ENCODE assay signal across 8 cellular contexts in genomic region chr19:4639531-4640246, GRCh38. TPM values are rescaled to one million over a fixed set of nuclear protein-coding genes. Genes with fewer than 3 reads are reported as not detected.
A peak's percentile ranks its signal among the peaks of the same experiment; 100 is the strongest.
DNase-seq lines count a peak whose midpoint lies in the region; ATAC-seq and TF ChIP-seq lines count a peak whose summit lies in the region.

No MANE protein-coding gene starts in this region.

- peak overlapping the region; percentile 84 for H3K4me3 ChIP-seq in left ventricle myocardium inferior
- peak overlapping the region; percentile 84 for H3K4me3 ChIP-seq in skeletal muscle satellite cell (ENCODE audit: low read length)

- peak overlapping the region; percentile 100 for H3K4me2 ChIP-seq in skeletal muscle satellite cell (ENCODE audit: low read length)

- CTCF ChIA-PET in activated CD8-positive, alpha-beta T cell treated with anti-CD3 and anti-CD28 coated beads for 36 hours (lab: Charles Lee), result interaction anchor here (1.0 to 1.3 kb wide), 3 partner anchors 11 to 117 kb away, joined by 3 to 4 read pairs (median 3); no protein-coding TSS in a partner anchor

- H3K4me1 Mint-ChIP-seq in activated CD8-positive, alpha-beta T cell treated with anti-CD3 and anti-CD28 coated beads for 36 hours (ENCODE audit: low read depth), result peaks cover 31% of the 10 kb centered on the region

- POLR2A ChIA-PET in activated CD8-positive, alpha-beta T cell treated with anti-CD3 and anti-CD28 coated beads for 36 hours (lab: Charles Lee), result interaction anchor here (0.7 to 1.2 kb wide), 4 partner anchors 11 to 63 kb away, joined by 3 to 5 read pairs (median 4); no protein-coding TSS in a partner anchor

- intact Hi-C loops in activated CD8-positive, alpha-beta T cell treated with anti-CD3 and anti-CD28 coated beads for 36 hours (cut with micrococcal nuclease), result loop anchor here (5.0 kb wide), 1 partner anchor 62 kb away; no protein-coding TSS in a partner anchor
- intact Hi-C loops in left ventricle myocardium inferior (cut with micrococcal nuclease), result loop anchor here (5.0 kb wide), 1 partner anchor 62 kb away; no protein-coding TSS in a partner anchor

- H3K4me3 Mint-ChIP-seq in activated CD8-positive, alpha-beta T cell treated with anti-CD3 and anti-CD28 coated beads for 36 hours, result peak overlapping the region; percentile 98

- H3K27ac Mint-ChIP-seq in activated CD8-positive, alpha-beta T cell treated with anti-CD3 and anti-CD28 coated beads for 36 hours, result peak overlapping the region; percentile 86

- H3K36me3 ChIP-seq in left ventricle myocardium inferior (no peaks in the 10 kb centered on the region), skeletal muscle satellite cell (ENCODE audit: insufficient read depth, low read length) (no peaks in the 10 kb centered on the region)

- no peak for DNase-seq in activated CD8-positive, alpha-beta T cell treated with anti-CD3 and anti-CD28 coated beads for 36 hours
- DNase-seq in left ventricle myocardium inferior, result no peak
- no peak for DNase-seq in cerebellum (ENCODE audit: low spot score)
- DNase-seq in medulla oblongata (ENCODE audit: extremely low spot score), result no peak
- DNase-seq in NCI-H1436 (lab: John Stamatoyannopoulos, UW), result no peak

- H3K27ac ChIP-seq in left ventricle myocardium inferior (replicated peaks), result peak overlapping the region; percentile 90

- H3K4me1 ChIP-seq in left ventricle myocardium inferior (peaks cover 56% of the 10 kb centered on the region), skeletal muscle satellite cell (ENCODE audit: control insufficient read depth, insufficient read depth, low read length) (peaks cover 36% of the 10 kb centered on the region)

- no peaks in the 10 kb centered on the region for H3K9me3 Mint-ChIP-seq in activated CD8-positive, alpha-beta T cell treated with anti-CD3 and anti-CD28 coated beads for 36 hours

- no peaks in the 10 kb centered on the region for H3K36me3 Mint-ChIP-seq in activated CD8-positive, alpha-beta T cell treated with anti-CD3 and anti-CD28 coated beads for 36 hours (ENCODE audit: low read depth)

- H3K27me3 ChIP-seq in left ventricle myocardium inferior (ENCODE audit: low read depth), result no peaks in the 10 kb centered on the region
- no peaks in the 10 kb centered on the region for H3K27me3 ChIP-seq in skeletal muscle satellite cell (ENCODE audit: control insufficient read depth, insufficient read depth, low read length)

- no peak for TF ChIP-seq CTCF in activated CD8-positive, alpha-beta T cell treated with anti-CD3 and anti-CD28 coated beads for 36 hours (IDR thresholded peaks at IDR 0.05)
- no peak for TF ChIP-seq CTCF in left ventricle myocardium inferior (IDR thresholded peaks at IDR 0.05; ENCODE audit: borderline replicate concordance)

- peak overlapping the region; percentile 85 for H3K9ac ChIP-seq in skeletal muscle satellite cell (ENCODE audit: low read depth, low read length)

- H3K27me3 Mint-ChIP-seq in activated CD8-positive, alpha-beta T cell treated with anti-CD3 and anti-CD28 coated beads for 36 hours, result no peaks in the 10 kb centered on the region

- peak; percentile 11 for ATAC-seq in GM18867 (IDR thresholded peaks at IDR 0.05; ENCODE audit: unreplicated experiment)
- peak; percentile 3 for ATAC-seq in HG03039 (IDR thresholded peaks at IDR 0.05; ENCODE audit: unreplicated experiment)
- peak; percentile 3 for ATAC-seq in activated CD8-positive, alpha-beta T cell treated with anti-CD3 and anti-CD28 coated beads for 36 hours

- H3K9me3 ChIP-seq in left ventricle myocardium inferior (replicated peaks), result no peaks in the 10 kb centered on the region
- no peaks in the 10 kb centered on the region for H3K9me3 ChIP-seq in skeletal muscle satellite cell (replicated peaks; ENCODE audit: low read length)

RNA-seq across cellular contexts. Expression of gene TNFAIP8L1, which starts 0.4 kb away (rescaled TPM):
- total RNA-seq in activated CD8-positive, alpha-beta T cell treated with anti-CD3 and anti-CD28 coated beads for 36 hours, result 10 to 100 TPM; 13.5 to 13.7 TPM
- 4.2 TPM for total RNA-seq in left ventricle myocardium inferior
- total RNA-seq in skeletal muscle satellite cell (2012; rRNA removed), result 2.0 TPM in 2 replicates
- total RNA-seq in cerebellum, result 4.4 TPM

RNA-seq across cellular contexts. Expression of gene MYDGF, which starts 30.5 kb away (rescaled TPM):
- total RNA-seq in activated CD8-positive, alpha-beta T cell treated with anti-CD3 and anti-CD28 coated beads for 36 hours, result 10 to 100 TPM; 58.3 to 62.1 TPM
- 26.3 TPM for total RNA-seq in left ventricle myocardium inferior
- total RNA-seq in skeletal muscle satellite cell (2012; rRNA removed), result 158 and 184 TPM in 2 replicates
- total RNA-seq in cerebellum, result 26.2 TPM
